1 cellular context compared by ENCODE assay signal in the genomic region with DNA sequence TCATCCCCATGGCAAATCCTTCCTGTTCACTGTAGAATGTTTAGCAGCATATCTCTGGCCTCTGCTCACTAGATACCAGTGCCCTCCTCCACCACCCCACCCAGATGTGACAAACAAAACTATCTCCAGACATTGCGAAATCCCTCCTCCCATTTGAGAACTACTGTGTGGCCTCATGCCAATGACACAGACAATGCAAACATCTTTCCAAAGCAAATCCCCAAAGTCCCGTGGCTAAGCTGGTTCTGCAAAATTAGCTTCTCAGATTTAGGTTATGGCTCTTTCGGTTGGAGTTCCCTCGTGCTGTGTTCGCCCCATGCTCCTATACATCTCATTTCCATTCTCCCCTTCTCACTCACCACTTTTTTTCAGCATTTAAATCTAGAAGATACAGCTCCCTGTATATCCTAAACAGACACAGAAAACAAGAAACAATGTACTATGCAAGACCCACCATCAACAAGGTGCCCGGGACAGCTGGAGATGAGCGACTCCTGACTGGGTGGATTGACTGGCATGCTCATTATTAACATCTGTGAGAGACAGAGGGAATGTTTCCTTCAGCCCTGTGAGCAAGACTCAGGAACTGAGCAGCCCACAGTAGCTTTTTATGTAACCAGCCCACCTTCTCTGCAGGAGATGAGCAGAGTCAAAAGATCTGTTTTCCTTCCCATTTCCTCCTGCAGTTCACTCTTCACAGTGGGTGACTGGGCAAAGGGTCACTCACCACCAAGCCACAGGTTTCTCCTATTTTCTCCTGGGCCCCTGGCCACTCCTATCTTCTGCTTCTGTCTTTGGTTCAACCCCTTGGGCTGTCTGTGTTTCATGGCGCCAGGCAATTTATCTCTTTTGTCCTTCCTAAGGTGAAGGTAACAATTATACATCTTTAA.
A peak's percentile ranks its signal among the peaks of the same experiment; 100 is the strongest.
TF ChIP-seq lines count a peak whose summit lies in the region.

No MANE protein-coding gene starts in this region.

TF ChIP-seq in HepG2, 621 proteins besides CTCF, POLR2A, EP300 and RAD21 (continued from another document and continues in another):
- TF ChIP-seq, protein P1, sequence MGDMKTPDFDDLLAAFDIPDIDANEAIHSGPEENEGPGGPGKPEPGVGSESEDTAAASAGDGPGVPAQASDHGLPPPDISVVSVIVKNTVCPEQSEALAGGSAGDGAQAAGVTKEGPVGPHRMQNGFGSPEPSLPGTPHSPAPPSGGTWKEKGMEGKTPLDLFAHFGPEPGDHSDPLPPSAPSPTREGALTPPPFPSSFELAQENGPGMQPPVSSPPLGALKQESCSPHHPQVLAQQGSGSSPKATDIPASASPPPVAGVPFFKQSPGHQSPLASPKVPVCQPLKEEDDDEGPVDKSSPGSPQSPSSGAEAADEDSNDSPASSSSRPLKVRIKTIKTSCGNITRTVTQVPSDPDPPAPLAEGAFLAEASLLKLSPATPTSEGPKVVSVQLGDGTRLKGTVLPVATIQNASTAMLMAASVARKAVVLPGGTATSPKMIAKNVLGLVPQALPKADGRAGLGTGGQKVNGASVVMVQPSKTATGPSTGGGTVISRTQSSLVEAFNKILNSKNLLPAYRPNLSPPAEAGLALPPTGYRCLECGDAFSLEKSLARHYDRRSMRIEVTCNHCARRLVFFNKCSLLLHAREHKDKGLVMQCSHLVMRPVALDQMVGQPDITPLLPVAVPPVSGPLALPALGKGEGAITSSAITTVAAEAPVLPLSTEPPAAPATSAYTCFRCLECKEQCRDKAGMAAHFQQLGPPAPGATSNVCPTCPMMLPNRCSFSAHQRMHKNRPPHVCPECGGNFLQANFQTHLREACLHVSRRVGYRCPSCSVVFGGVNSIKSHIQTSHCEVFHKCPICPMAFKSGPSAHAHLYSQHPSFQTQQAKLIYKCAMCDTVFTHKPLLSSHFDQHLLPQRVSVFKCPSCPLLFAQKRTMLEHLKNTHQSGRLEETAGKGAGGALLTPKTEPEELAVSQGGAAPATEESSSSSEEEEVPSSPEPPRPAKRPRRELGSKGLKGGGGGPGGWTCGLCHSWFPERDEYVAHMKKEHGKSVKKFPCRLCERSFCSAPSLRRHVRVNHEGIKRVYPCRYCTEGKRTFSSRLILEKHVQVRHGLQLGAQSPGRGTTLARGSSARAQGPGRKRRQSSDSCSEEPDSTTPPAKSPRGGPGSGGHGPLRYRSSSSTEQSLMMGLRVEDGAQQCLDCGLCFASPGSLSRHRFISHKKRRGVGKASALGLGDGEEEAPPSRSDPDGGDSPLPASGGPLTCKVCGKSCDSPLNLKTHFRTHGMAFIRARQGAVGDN (CRISPR knock-in tag; IDR thresholded peaks at IDR 0.05), result no peak
- TF ChIP-seq GATAD1 (CRISPR knock-in tag; IDR thresholded peaks at IDR 0.05) (0 out of 2 replicates have a peak, but pooled peaks have one; percentile 41), ZNF564 (CRISPR knock-in tag; IDR thresholded peaks at IDR 0.05) (no peak), ELF3 (CRISPR knock-in tag; IDR thresholded peaks at IDR 0.05) (peak; percentile 82), ZNF383 (CRISPR knock-in tag; IDR thresholded peaks at IDR 0.05; ENCODE audit: borderline replicate concordance) (no peak), ISL2 (CRISPR knock-in tag; IDR thresholded peaks at IDR 0.05) (peak; percentile 91), ZSCAN22 (CRISPR knock-in tag; IDR thresholded peaks at IDR 0.05) (no peak), NFRKB (IDR thresholded peaks at IDR 0.05) (no peak), ESRRA (CRISPR knock-in tag; IDR thresholded peaks at IDR 0.05; ENCODE audit: low read depth) (no peak), MXI1 (IDR thresholded peaks at IDR 0.05; ENCODE audit: borderline replicate concordance, low read depth, low read length) (no peak), SRY (CRISPR knock-in tag; IDR thresholded peaks at IDR 0.05) (no peak), SALL2 (CRISPR knock-in tag; IDR thresholded peaks at IDR 0.05) (0 out of 2 replicates have a peak, but pooled peaks have one; percentile 63), TEAD3 (CRISPR knock-in tag; optimal IDR thresholded peaks at IDR 0.05; ENCODE audit: borderline replicate concordance) (peak; percentile 77), RORA (CRISPR knock-in tag; IDR thresholded peaks at IDR 0.05) (no peak), ZNF598 (CRISPR knock-in tag; IDR thresholded peaks at IDR 0.05; ENCODE audit: borderline replicate concordance) (no peak), RBFOX2 (IDR thresholded peaks at IDR 0.05; ENCODE audit: low read depth, low read length) (no peak), SRSF9 (IDR thresholded peaks at IDR 0.05; ENCODE audit: borderline replicate concordance, insufficient read depth, low read depth, low read length, poor library complexity, severe bottlenecking) (no peak), RXRB (CRISPR knock-in tag; IDR thresholded peaks at IDR 0.05; ENCODE audit: borderline replicate concordance) (peak; percentile 91), PAWR (CRISPR knock-in tag; IDR thresholded peaks at IDR 0.05; ENCODE audit: borderline replicate concordance) (no peak), ZFP41 (CRISPR knock-in tag; IDR thresholded peaks at IDR 0.05; ENCODE audit: borderline replicate concordance) (no peak), NFE2 (CRISPR knock-in tag; IDR thresholded peaks at IDR 0.05) (no peak), JDP2 (CRISPR knock-in tag; IDR thresholded peaks at IDR 0.05; ENCODE audit: borderline replicate concordance) (no peak), ZNF615 (CRISPR knock-in tag; IDR thresholded peaks at IDR 0.05; ENCODE audit: borderline replicate concordance) (no peak), KDM5A (IDR thresholded peaks at IDR 0.05; ENCODE audit: borderline replicate concordance, low read length) (no peak), HNRNPH1 (optimal IDR thresholded peaks at IDR 0.05; ENCODE audit: low read depth, low read length) (no peak), MIER3 (CRISPR knock-in tag; IDR thresholded peaks at IDR 0.05; ENCODE audit: borderline replicate concordance) (peak; percentile 72; the same call in 1 of the 2 replicates), BRCA1 (CRISPR knock-in tag; IDR thresholded peaks at IDR 0.05) (no peak), ZNF792 (CRISPR knock-in tag; IDR thresholded peaks at IDR 0.05) (peak; percentile 52; the same call in 1 of the 2 replicates)
- TF ChIP-seq, protein P2, sequence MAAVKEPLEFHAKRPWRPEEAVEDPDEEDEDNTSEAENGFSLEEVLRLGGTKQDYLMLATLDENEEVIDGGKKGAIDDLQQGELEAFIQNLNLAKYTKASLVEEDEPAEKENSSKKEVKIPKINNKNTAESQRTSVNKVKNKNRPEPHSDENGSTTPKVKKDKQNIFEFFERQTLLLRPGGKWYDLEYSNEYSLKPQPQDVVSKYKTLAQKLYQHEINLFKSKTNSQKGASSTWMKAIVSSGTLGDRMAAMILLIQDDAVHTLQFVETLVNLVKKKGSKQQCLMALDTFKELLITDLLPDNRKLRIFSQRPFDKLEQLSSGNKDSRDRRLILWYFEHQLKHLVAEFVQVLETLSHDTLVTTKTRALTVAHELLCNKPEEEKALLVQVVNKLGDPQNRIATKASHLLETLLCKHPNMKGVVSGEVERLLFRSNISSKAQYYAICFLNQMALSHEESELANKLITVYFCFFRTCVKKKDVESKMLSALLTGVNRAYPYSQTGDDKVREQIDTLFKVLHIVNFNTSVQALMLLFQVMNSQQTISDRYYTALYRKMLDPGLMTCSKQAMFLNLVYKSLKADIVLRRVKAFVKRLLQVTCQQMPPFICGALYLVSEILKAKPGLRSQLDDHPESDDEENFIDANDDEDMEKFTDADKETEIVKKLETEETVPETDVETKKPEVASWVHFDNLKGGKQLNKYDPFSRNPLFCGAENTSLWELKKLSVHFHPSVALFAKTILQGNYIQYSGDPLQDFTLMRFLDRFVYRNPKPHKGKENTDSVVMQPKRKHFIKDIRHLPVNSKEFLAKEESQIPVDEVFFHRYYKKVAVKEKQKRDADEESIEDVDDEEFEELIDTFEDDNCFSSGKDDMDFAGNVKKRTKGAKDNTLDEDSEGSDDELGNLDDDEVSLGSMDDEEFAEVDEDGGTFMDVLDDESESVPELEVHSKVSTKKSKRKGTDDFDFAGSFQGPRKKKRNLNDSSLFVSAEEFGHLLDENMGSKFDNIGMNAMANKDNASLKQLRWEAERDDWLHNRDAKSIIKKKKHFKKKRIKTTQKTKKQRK (IDR thresholded peaks at IDR 0.05; ENCODE audit: low read length), result no peak
- TF ChIP-seq, protein P3, sequence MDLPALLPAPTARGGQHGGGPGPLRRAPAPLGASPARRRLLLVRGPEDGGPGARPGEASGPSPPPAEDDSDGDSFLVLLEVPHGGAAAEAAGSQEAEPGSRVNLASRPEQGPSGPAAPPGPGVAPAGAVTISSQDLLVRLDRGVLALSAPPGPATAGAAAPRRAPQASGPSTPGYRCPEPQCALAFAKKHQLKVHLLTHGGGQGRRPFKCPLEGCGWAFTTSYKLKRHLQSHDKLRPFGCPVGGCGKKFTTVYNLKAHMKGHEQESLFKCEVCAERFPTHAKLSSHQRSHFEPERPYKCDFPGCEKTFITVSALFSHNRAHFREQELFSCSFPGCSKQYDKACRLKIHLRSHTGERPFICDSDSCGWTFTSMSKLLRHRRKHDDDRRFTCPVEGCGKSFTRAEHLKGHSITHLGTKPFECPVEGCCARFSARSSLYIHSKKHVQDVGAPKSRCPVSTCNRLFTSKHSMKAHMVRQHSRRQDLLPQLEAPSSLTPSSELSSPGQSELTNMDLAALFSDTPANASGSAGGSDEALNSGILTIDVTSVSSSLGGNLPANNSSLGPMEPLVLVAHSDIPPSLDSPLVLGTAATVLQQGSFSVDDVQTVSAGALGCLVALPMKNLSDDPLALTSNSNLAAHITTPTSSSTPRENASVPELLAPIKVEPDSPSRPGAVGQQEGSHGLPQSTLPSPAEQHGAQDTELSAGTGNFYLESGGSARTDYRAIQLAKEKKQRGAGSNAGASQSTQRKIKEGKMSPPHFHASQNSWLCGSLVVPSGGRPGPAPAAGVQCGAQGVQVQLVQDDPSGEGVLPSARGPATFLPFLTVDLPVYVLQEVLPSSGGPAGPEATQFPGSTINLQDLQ (CRISPR knock-in tag; IDR thresholded peaks at IDR 0.05), result no peak
- TF ChIP-seq, protein P4, sequence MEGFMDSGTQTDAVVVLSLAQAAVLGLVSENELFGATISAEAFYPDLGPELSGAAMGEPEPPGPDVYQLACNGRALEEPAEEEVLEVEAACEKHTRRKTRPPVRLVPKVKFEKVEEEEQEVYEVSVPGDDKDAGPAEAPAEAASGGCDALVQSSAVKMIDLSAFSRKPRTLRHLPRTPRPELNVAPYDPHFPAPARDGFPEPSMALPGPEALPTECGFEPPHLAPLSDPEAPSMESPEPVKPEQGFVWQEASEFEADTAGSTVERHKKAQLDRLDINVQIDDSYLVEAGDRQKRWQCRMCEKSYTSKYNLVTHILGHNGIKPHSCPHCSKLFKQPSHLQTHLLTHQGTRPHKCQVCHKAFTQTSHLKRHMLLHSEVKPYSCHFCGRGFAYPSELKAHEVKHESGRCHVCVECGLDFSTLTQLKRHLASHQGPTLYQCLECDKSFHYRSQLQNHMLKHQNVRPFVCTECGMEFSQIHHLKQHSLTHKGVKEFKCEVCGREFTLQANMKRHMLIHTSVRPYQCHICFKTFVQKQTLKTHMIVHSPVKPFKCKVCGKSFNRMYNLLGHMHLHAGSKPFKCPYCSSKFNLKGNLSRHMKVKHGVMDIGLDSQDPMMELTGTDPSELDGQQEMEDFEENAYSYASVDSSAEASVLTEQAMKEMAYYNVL (CRISPR knock-in tag; IDR thresholded peaks at IDR 0.05; ENCODE audit: borderline replicate concordance), result no peak
- TF ChIP-seq, protein P5, sequence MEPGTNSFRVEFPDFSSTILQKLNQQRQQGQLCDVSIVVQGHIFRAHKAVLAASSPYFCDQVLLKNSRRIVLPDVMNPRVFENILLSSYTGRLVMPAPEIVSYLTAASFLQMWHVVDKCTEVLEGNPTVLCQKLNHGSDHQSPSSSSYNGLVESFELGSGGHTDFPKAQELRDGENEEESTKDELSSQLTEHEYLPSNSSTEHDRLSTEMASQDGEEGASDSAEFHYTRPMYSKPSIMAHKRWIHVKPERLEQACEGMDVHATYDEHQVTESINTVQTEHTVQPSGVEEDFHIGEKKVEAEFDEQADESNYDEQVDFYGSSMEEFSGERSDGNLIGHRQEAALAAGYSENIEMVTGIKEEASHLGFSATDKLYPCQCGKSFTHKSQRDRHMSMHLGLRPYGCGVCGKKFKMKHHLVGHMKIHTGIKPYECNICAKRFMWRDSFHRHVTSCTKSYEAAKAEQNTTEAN (CRISPR knock-in tag; conservative IDR thresholded peaks at IDR 0.05), result peak; percentile 81
- TF ChIP-seq, protein P6, sequence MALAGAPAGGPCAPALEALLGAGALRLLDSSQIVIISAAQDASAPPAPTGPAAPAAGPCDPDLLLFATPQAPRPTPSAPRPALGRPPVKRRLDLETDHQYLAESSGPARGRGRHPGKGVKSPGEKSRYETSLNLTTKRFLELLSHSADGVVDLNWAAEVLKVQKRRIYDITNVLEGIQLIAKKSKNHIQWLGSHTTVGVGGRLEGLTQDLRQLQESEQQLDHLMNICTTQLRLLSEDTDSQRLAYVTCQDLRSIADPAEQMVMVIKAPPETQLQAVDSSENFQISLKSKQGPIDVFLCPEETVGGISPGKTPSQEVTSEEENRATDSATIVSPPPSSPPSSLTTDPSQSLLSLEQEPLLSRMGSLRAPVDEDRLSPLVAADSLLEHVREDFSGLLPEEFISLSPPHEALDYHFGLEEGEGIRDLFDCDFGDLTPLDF (CRISPR knock-in tag; IDR thresholded peaks at IDR 0.05), result no peak
- TF ChIP-seq, protein P7, sequence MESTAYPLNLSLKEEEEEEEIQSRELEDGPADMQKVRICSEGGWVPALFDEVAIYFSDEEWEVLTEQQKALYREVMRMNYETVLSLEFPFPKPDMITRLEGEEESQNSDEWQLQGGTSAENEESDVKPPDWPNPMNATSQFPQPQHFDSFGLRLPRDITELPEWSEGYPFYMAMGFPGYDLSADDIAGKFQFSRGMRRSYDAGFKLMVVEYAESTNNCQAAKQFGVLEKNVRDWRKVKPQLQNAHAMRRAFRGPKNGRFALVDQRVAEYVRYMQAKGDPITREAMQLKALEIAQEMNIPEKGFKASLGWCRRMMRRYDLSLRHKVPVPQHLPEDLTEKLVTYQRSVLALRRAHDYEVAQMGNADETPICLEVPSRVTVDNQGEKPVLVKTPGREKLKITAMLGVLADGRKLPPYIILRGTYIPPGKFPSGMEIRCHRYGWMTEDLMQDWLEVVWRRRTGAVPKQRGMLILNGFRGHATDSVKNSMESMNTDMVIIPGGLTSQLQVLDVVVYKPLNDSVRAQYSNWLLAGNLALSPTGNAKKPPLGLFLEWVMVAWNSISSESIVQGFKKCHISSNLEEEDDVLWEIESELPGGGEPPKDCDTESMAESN (CRISPR knock-in tag; conservative IDR thresholded peaks at IDR 0.05), result peak; percentile 41; the same call in 1 of the 2 replicates
- TF ChIP-seq, protein P8, sequence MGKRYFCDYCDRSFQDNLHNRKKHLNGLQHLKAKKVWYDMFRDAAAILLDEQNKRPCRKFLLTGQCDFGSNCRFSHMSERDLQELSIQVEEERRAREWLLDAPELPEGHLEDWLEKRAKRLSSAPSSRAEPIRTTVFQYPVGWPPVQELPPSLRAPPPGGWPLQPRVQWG (CRISPR knock-in tag; IDR thresholded peaks at IDR 0.05; ENCODE audit: borderline replicate concordance, low read depth), result no peak
- TF ChIP-seq, protein P9, sequence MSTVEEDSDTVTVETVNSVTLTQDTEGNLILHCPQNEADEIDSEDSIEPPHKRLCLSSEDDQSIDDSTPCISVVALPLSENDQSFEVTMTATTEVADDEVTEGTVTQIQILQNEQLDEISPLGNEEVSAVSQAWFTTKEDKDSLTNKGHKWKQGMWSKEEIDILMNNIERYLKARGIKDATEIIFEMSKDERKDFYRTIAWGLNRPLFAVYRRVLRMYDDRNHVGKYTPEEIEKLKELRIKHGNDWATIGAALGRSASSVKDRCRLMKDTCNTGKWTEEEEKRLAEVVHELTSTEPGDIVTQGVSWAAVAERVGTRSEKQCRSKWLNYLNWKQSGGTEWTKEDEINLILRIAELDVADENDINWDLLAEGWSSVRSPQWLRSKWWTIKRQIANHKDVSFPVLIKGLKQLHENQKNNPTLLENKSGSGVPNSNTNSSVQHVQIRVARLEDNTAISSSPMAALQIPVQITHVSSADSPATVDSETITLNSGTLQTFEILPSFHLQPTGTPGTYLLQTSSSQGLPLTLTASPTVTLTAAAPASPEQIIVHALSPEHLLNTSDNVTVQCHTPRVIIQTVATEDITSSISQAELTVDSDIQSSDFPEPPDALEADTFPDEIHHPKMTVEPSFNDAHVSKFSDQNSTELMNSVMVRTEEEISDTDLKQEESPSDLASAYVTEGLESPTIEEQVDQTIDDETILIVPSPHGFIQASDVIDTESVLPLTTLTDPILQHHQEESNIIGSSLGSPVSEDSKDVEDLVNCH (CRISPR knock-in tag; IDR thresholded peaks at IDR 0.05), result no peak
